ENCODE assay signal across 9 cellular contexts in genomic region chr5:36079200-36079761, GRCh38. TPM values are rescaled to one million over a fixed set of nuclear protein-coding genes. Genes with fewer than 3 reads are reported as not detected.
DNase-seq lines count a peak whose midpoint lies in the region; ATAC-seq, FAIRE-seq and TF ChIP-seq lines count a peak whose summit lies in the region.
"Had no signal": no experiment of that assay in that cellular context is flagged by ENCODE, and none has a peak within 500 bp of the region (broad histone marks: within the 10 kb centered on the region; RNA-seq: fewer than 3 reads in every experiment).

No MANE protein-coding gene starts in this region.

- H3K79me1 ChIP-seq in H1 (ENCODE audit: low read depth, low read length) (no peaks in the 10 kb centered on the region), mesenchymal stem cell (replicated peaks; ENCODE audit: low read length, poor library complexity, severe bottlenecking) (no peaks in the 10 kb centered on the region)

- H3K56ac ChIP-seq in H1 (replicated peaks; ENCODE audit: insufficient read length, low read depth, low read length), result no peak overlapping the region

- no peak overlapping the region for H3K23ac ChIP-seq in H1 (ENCODE audit: insufficient read length)
- no peak overlapping the region for H3K23ac ChIP-seq in mesenchymal stem cell (ENCODE audit: low read length in 2 of 2)

- H3K23me2 ChIP-seq in H1 (ENCODE audit: low read depth, low read length), result no peaks in the 10 kb centered on the region

- H3K4ac ChIP-seq in H1 (replicated peaks; ENCODE audit: insufficient read length, low read depth, low read length), result peak overlapping the region; percentile 19
- no peak overlapping the region for H3K4ac ChIP-seq in mesenchymal stem cell (ENCODE audit: low read depth in 1 of 2, low read length in 2 of 2)

- intact Hi-C loops in aorta (cut with DNase I), result no loop called here

- TF ChIP-seq CTCF in LNCaP clone FGC (IDR thresholded peaks at IDR 0.05; ENCODE audit: control insufficient read depth, extremely low read depth, insufficient read depth), result peak; percentile 86
- TF ChIP-seq CTCF in H1 (IDR thresholded peaks at IDR 0.05; ENCODE audit: control extremely low read depth in 1 of 3, insufficient read depth in 1 of 3, low read depth in 1 of 3, low read length in 3 of 3), result peak in 2 of 3 experiments; percentile 65 to 79; a peak in 3 of 4 replicates

- H2BK120ac ChIP-seq in H1 (replicated peaks; ENCODE audit: low read depth, low read length) (no peak overlapping the region), mesenchymal stem cell (ENCODE audit: low read depth, low read length) (no peak overlapping the region)

- peak; percentile 88 for ATAC-seq in HG02571 (IDR thresholded peaks at IDR 0.05; ENCODE audit: unreplicated experiment)
- no peak for ATAC-seq in aorta (ENCODE audit: low FRiP score)

- no peak overlapping the region for H3K14ac ChIP-seq in H1 (ENCODE audit: insufficient read length)
- H3K14ac ChIP-seq in mesenchymal stem cell (ENCODE audit: low read length in 2 of 2), result no peak overlapping the region

- H2BK15ac ChIP-seq in H1 (ENCODE audit: low read length) (no peak overlapping the region), mesenchymal stem cell (ENCODE audit: low read depth, poor library complexity, severe bottlenecking) (no peak overlapping the region)

- peak; percentile 43 to 44 for DNase-seq in AML-193 (lab: John Stamatoyannopoulos, UW)
- DNase-seq in GM12891 (ENCODE audit: insufficient read length, low spot score), result peak; percentile 27
- DNase-seq in LNCaP clone FGC (ENCODE audit: low read depth), result peak; percentile 50
- DNase-seq in RCC 7860 (ENCODE audit: low spot score), result peak; percentile 60
- DNase-seq in H1 (ENCODE audit: low read depth in 1 of 2, low spot score in 2 of 2), result peak; percentile 47 to 62
- peak; percentile 51 for DNase-seq in mesenchymal stem cell
- no peak for DNase-seq in aorta

- H2BK12ac ChIP-seq in H1 (ENCODE audit: low read depth, low read length) (no peak overlapping the region; the same call in 1 of the 2 replicates), mesenchymal stem cell (ENCODE audit: low read length in 2 of 2) (no peak overlapping the region)

- H4K8ac ChIP-seq in H1 (ENCODE audit: extremely low read depth, insufficient read depth, low read length) (peak overlapping the region; percentile 85; the same call in 1 of the 2 replicates), mesenchymal stem cell (ENCODE audit: low read length) (no peak overlapping the region)

- no peaks in the 10 kb centered on the region for H3K9me3 ChIP-seq in H1 (ENCODE audit: insufficient read depth in 2 of 2, low read depth in 1 of 2, low read length in 1 of 2)
- H3K9me3 ChIP-seq in mesenchymal stem cell (ENCODE audit: control insufficient read depth, low read length), result no peaks in the 10 kb centered on the region
- H3K9me3 ChIP-seq in aorta (ENCODE audit: control insufficient read depth, low read length), result no peaks in the 10 kb centered on the region

- TF ChIP-seq EP300 in H1 (IDR thresholded peaks at IDR 0.05; ENCODE audit: borderline replicate concordance in 1 of 2, low read depth in 2 of 2, low read length in 2 of 2), result no peak

- POLR2A ChIA-PET in H1 (lab: Charles Lee; ENCODE audit: partially characterized antibody), result interaction anchor here (0.6 to 2.6 kb wide), 5 partner anchors 8 to 290 kb away, joined by 3 to 13 read pairs (median 4); partner anchors contain the start of genes LMBRD2, SKP2 and UGT3A2

- H3K18ac ChIP-seq in H1 (ENCODE audit: extremely low read depth, low read length) (peak overlapping the region; percentile 88; the same call in 1 of the 2 replicates), mesenchymal stem cell (ENCODE audit: low read depth in 1 of 2, low read length in 2 of 2) (no peak overlapping the region)

- H3K27ac ChIP-seq in H1 (ENCODE audit: low read depth, low read length) (peak overlapping the region; percentile 33; the same call in 1 of the 2 replicates), mesenchymal stem cell (ENCODE audit: low read length, poor library complexity, severe bottlenecking) (no peak overlapping the region), aorta (ENCODE audit: low read depth in 1 of 2, low read length in 2 of 2) (no peak overlapping the region)

- FAIRE-seq in GM12891 (lab: Jason Lieb, UNC) (peak; percentile 90), RCC 7860 (lab: Jason Lieb, UNC) (peak; percentile 55), H1 (lab: Jason Lieb, UNC) (peak; percentile 96)
- FAIRE-seq: TTC549 had no signal

- WGBS in H1 (ENCODE audit: extremely low coverage in 1 of 2, insufficient coverage in 1 of 2, insufficient read length in 1 of 2, insufficient replicate concordance in 2 of 2, low coverage in 1 of 2, low lambda C conversion rate in 2 of 2, missing lambda C conversion rate in 1 of 2), 2 experiments, result 30% methylated on average over 10 of the region's 10 CpGs; no CpG with 5 or more reads in 1 of the 2 experiments
- 17% methylated on average over 8 of the region's 10 CpGs for WGBS in mesenchymal stem cell
- 24 to 26% methylated on average over 10 of the region's 10 CpGs for WGBS in aorta, 2 donors

- CTCF ChIA-PET in H1 (lab: Charles Lee; ENCODE audit: partially characterized antibody), result interaction anchor here (0.5 to 4.2 kb wide), 36 partner anchors 8 to 1930 kb away, joined by 3 to 55 read pairs (median 4); partner anchors contain the start of genes LMBRD2, NADK2 and SKP2

- H3K4me1 ChIP-seq in H1 (replicated peaks in 1 of 4; ENCODE audit: control insufficient read depth in 3 of 4, insufficient read depth in 4 of 4, low read length in 3 of 4) (peaks cover 0 to 12% (median 2%) of the 10 kb centered on the region in 4 experiments; a peak in 5 of 7 replicates), mesenchymal stem cell (ENCODE audit: control insufficient read depth, insufficient read depth, low read depth, low read length) (peaks cover 3% of the 10 kb centered on the region), aorta (ENCODE audit: control insufficient read depth in 1 of 2, insufficient read depth in 2 of 2, low read length in 2 of 2) (no peaks in the 10 kb centered on the region)

- H3K9ac ChIP-seq in H1 (replicated peaks in 1 of 4; ENCODE audit: extremely low read depth in 1 of 4, low read depth in 3 of 4, low read length in 3 of 4) (0 out of 7 replicates have a peak overlapping the region, but pooled peaks of 2 of the 4 experiments have one; percentile 25 to 32), mesenchymal stem cell (ENCODE audit: low read length) (no peak overlapping the region)

- no peaks in the 10 kb centered on the region for H3K79me2 ChIP-seq in H1 (ENCODE audit: control insufficient read depth in 1 of 2, insufficient read depth in 2 of 2, low read length in 2 of 2)

- H2AFZ ChIP-seq in H1 (ENCODE audit: low read length) (peak overlapping the region; percentile 94), mesenchymal stem cell (ENCODE audit: low read depth, low read length) (no peak overlapping the region)

- H3K27me3 ChIP-seq in H1 (replicated peaks in 1 of 4; ENCODE audit: control insufficient read depth in 3 of 4, extremely low read depth in 1 of 4, insufficient read depth in 3 of 4, low read length in 3 of 4) (no peaks in the 10 kb centered on the region), mesenchymal stem cell (ENCODE audit: control insufficient read depth in 1 of 2, insufficient read depth in 1 of 2, low read length in 2 of 2) (peaks cover 10 to 18% of the 10 kb centered on the region in 2 experiments), aorta (ENCODE audit: control insufficient read depth in 1 of 2, insufficient read depth in 2 of 2, low read length in 1 of 2) (no peaks in the 10 kb centered on the region)

- H4K91ac ChIP-seq in H1 (replicated peaks; ENCODE audit: insufficient read length, low read length) (peak overlapping the region; percentile 62), mesenchymal stem cell (ENCODE audit: low read length) (no peak overlapping the region)

- H4K5ac ChIP-seq in H1 (ENCODE audit: insufficient read length, low read depth, low read length), result peak overlapping the region; percentile 8

- TF ChIP-seq POLR2A in GM12891 (IDR thresholded peaks at IDR 0.05; ENCODE audit: low read depth, low read length) (no peak), H1 (IDR thresholded peaks at IDR 0.05; ENCODE audit: control extremely low read depth in 1 of 2, low read depth in 2 of 2, low read length in 2 of 2) (peak in 1 of 2 experiments; percentile 61; a peak in 2 of 3 replicates)

- H4K20me1 ChIP-seq in H1 (replicated peaks in 1 of 2; ENCODE audit: control insufficient read depth in 1 of 2, insufficient read depth in 2 of 2, low read length in 2 of 2), result no peaks in the 10 kb centered on the region

- no peak overlapping the region for H2AK5ac ChIP-seq in H1 (ENCODE audit: low read depth, low read length)
- H2AK5ac ChIP-seq in mesenchymal stem cell (ENCODE audit: low read length, severe bottlenecking), result no peak overlapping the region

- H3K36me3 ChIP-seq in H1 (ENCODE audit: control insufficient read depth in 2 of 4, insufficient read depth in 4 of 4, low read length in 3 of 4), result no peaks in the 10 kb centered on the region
- H3K36me3 ChIP-seq in mesenchymal stem cell (ENCODE audit: control insufficient read depth in 1 of 2, insufficient read depth in 2 of 2, low read depth in 1 of 2, low read length in 2 of 2), result no peaks in the 10 kb centered on the region
- H3K36me3 ChIP-seq in aorta (ENCODE audit: control insufficient read depth in 1 of 2, insufficient read depth in 2 of 2, low read length in 1 of 2), result no peaks in the 10 kb centered on the region

- H2BK5ac ChIP-seq in H1 (ENCODE audit: low read depth, low read length) (0 out of 2 replicates have a peak overlapping the region, but pooled peaks have one; percentile 66), mesenchymal stem cell (ENCODE audit: low read depth, low read length, poor library complexity, severe bottlenecking) (no peak overlapping the region)

- peak; percentile 79 to 82 for TF ChIP-seq RAD21 in H1 (IDR thresholded peaks at IDR 0.05 in 1 of 2, conservative IDR thresholded peaks at IDR 0.05 in 1 of 2; ENCODE audit: low read depth in 2 of 2, low read length in 2 of 2)

- peak overlapping the region; percentile 26 to 62 for H3K4me2 ChIP-seq in H1 (ENCODE audit: insufficient read depth in 1 of 2, low read depth in 2 of 2, low read length in 2 of 2)
- no peak overlapping the region for H3K4me2 ChIP-seq in mesenchymal stem cell (ENCODE audit: low read length, poor library complexity, severe bottlenecking)

- H2BK20ac ChIP-seq in H1 (ENCODE audit: low read length), result no peak overlapping the region

- H3K4me3 ChIP-seq in LNCaP clone FGC (ENCODE audit: low read depth, low read length) (no peak overlapping the region), H1 (ENCODE audit: extremely low read depth in 1 of 4, insufficient read depth in 2 of 4, low read depth in 3 of 4, low read length in 4 of 4) (peak overlapping the region in 1 of 4 experiments; percentile 31; a peak in 2 of 8 replicates), mesenchymal stem cell (ENCODE audit: insufficient read depth in 1 of 2, low read depth in 1 of 2, low read length in 2 of 2) (no peak overlapping the region), aorta (ENCODE audit: low read length in 2 of 2) (no peak overlapping the region)

RNA-seq across cellular contexts. Expression of gene UGT3A2, which starts 12.6 kb away (rescaled TPM):
- polyA plus RNA-seq in GM12891 (2012; ENCODE audit: low read depth, missing spikeins), result not detected
- total RNA-seq in H1 (2021; fragmentation: NEBNext Ultra II Directional; extraction: Animal tissue kit (Norgen Biotek cat#: 25700)), result 19.4 and 20.4 TPM in 2 replicates
- polyA plus RNA-seq in H1 (2011; rRNA removed) (20.6 and 28.8 TPM in 2 replicates), aorta (not detected)
- 24.9 TPM for polyA plus RNA-seq in H1 (2011; cell fraction: cytosol; rRNA removed)
- polyA plus RNA-seq in H1 (2011; cell fraction: nucleus; rRNA removed), result 21.1 TPM
- polyA plus RNA-seq in H1 (2012, experiment 1 of 2), result 21.0 to 26.6 TPM (median 24.5 TPM) in 4 replicates
- polyA plus RNA-seq in H1 (2012, experiment 2 of 2), result 30.2 TPM
- polyA plus RNA-seq in H1 (2013, experiment 1 of 2), result 36.0 TPM
- polyA plus RNA-seq in H1 (2013, experiment 2 of 2), result 38.9 TPM
- polyA minus RNA-seq in H1 (2011; rRNA and poly(A)+ RNA removed), result 41.4 and 47.1 TPM in 2 replicates
- 12.7 TPM for polyA minus RNA-seq in H1 (2011; cell fraction: cytosol; rRNA and poly(A)+ RNA removed)
- polyA minus RNA-seq in H1 (2011; cell fraction: nucleus; rRNA and poly(A)+ RNA removed), result 24.9 TPM
- polyA plus RNA-seq in mesenchymal stem cell (2013, experiment 1 of 2), result not detected
- not detected for polyA plus RNA-seq in mesenchymal stem cell (2013, experiment 2 of 2)
- not detected for total RNA-seq in aorta

Comparison
In these comparisons a context has a peak if more than half of its experiments do, and no peak if none do; other contexts are left out.
1. DNase-seq: peak in AML-193 (2 of 2), GM12891 (single experiment), LNCaP clone FGC (single experiment), RCC 7860 (single experiment), H1 (2 of 2) and mesenchymal stem cell (single experiment); none in aorta (0 of 2).
2. RNA of gene UGT3A2, which starts 12.6 kb away (total RNA-seq): 19.4 to 20.4 TPM in H1; not detected in aorta; every median in the first group is over 10 times any median in the second.